In genomic region chr3:16219777-16220176, GRCh38 we compare ENCODE assay signal across 27 cellular contexts. TPM values are rescaled to one million over a fixed set of nuclear protein-coding genes. Genes with fewer than 3 reads are reported as not detected.
"Had no signal": no experiment of that assay in that cellular context is flagged by ENCODE, and none has a peak within 500 bp of the region (broad histone marks: within the 10 kb centered on the region; RNA-seq: fewer than 3 reads in every experiment).

No MANE protein-coding gene starts in this region.

- H3K9me3 Mint-ChIP-seq: dendritic cell treated with granulocyte-macrophage colony-stimulating factor and Interleukin-4, amounts not matched to agents 40 ng/mL and 50 ng/mL, for 4 days; effector memory CD8-positive, alpha-beta T cell; endodermal cell; memory B cell had no signal

- H3K9me3 ChIP-seq: colonic mucosa, esophagus squamous epithelium, gastrocnemius medialis, left lung had no signal

- H3K4me3 Mint-ChIP-seq: dendritic cell treated with granulocyte-macrophage colony-stimulating factor and Interleukin-4, amounts not matched to agents 40 ng/mL and 50 ng/mL, for 4 days; effector memory CD8-positive, alpha-beta T cell; endodermal cell; memory B cell had no signal

- H3K36me3 ChIP-seq: colonic mucosa, left lung had no signal

- H3K27ac Mint-ChIP-seq: dendritic cell treated with granulocyte-macrophage colony-stimulating factor and Interleukin-4, amounts not matched to agents 40 ng/mL and 50 ng/mL, for 4 days; endodermal cell; memory B cell had no signal

- H3K27ac ChIP-seq: colonic mucosa, epithelial cell of prostate, esophagus squamous epithelium, gastrocnemius medialis, heart right ventricle, left lung had no signal

- ATAC-seq: effector memory CD8-positive, alpha-beta T cell; esophagus mucosa; gastrocnemius medialis; heart right ventricle; left cardiac atrium; left lung; left ventricle myocardium superior had no signal

- H3K4me1 Mint-ChIP-seq: endodermal cell had no signal

- DNase-seq: colonic mucosa; cortex of kidney; effector CD8-positive, alpha-beta T cell; effector memory CD8-positive, alpha-beta T cell; endodermal cell; erythroblast; esophagus squamous epithelium; foreskin fibroblast; foreskin melanocyte; gastrocnemius medialis; glutamatergic neuron; head of caudate nucleus; heart right ventricle; hippocampal formation; left cardiac atrium; left lung; left ventricle myocardium superior; mammary epithelial cell; mesendoderm; midbrain had no signal

- H3K27me3 ChIP-seq: colonic mucosa, gastrocnemius medialis, heart right ventricle, left lung had no signal

- H3K4me1 ChIP-seq: colonic mucosa, esophagus squamous epithelium, gastrocnemius medialis, left lung had no signal

- H3K36me3 Mint-ChIP-seq: memory B cell had no signal

- H3K4me3 ChIP-seq: colonic mucosa, esophagus squamous epithelium, gastrocnemius medialis, heart right ventricle, left lung, lung had no signal

RNA-seq across cellular contexts. Expression of gene GALNT15, which starts 45.3 kb away (rescaled TPM):
- total RNA-seq: mononuclear cell had no signal
- polyA plus RNA-seq: keratinocyte had no signal
